Comparison of ENCODE assay signal across 24 cellular contexts in the genomic region with DNA sequence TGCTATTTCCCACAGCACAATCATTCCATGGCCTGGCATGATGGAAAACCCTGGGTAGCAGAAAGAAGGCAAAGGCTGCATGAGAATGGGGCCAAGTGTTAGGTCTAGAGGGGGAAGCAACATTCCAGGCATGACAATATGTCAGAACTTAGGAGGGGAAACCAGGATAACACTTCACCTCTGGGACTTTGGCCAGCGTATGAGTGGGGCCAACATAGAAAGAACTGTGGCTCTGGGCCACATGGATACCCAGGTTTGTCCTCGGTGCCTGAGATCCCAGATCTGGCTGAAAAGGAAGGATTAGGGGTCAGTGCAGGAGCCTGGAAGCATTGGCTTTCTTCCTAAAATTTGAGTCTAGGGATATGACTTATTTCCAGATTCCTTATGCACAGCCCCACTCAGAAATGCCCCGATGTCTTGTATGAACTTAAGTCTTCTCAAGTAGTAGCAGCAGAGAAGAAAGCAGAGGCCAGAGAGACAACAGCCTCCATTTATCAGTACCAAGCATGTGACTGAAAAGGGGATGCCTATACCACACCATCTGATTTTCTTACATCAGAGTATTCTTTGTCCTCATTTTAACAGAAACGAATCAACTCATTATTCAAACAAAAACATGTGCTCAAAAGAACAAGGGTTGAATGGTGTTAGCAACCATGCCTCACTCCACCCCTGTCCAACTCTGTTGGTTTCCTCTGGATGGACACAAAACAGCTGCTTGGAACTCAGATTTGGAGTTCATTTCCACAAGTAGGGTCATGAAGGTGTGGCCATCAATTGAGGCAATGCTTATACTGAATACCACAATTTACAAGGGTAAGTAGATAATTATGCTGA.
"Had no signal": no experiment of that assay in that cellular context is flagged by ENCODE, and none has a peak within 500 bp of the region (broad histone marks: within the 10 kb centered on the region; RNA-seq: fewer than 3 reads in every experiment).

No MANE protein-coding gene starts in this region.

- H3K4me3 ChIP-seq: ascending aorta, cardiac muscle cell, coronary artery, dorsolateral prefrontal cortex, pancreas, prostate gland, spleen, suprapubic skin, tibial artery had no signal

- DNase-seq: activated CD4-positive, alpha-beta T cell treated with anti-CD3 and anti-CD28 coated beads for 48 hours; activated CD4-positive, alpha-beta T cell treated with anti-CD3 and anti-CD28 coated beads, Interleukin-2, amount 50 U/mL, for 48 hours; activated CD8-positive, alpha-beta memory T cell treated with anti-CD3 and anti-CD28 coated beads for 24 hours; activated effector memory CD4-positive, alpha-beta T cell treated with anti-CD3 and anti-CD28 coated beads, Interleukin-2, amount 50 U/mL, for 16 hours; activated naive CD4-positive, alpha-beta T cell treated with anti-CD3 and anti-CD28 coated beads for 36 hours; activated naive CD8-positive, alpha-beta T cell treated with anti-CD3 and anti-CD28 coated beads for 36 hours; dorsolateral prefrontal cortex; effector memory CD4-positive, alpha-beta T cell; foreskin keratinocyte; mammary epithelial cell; naive B cell; nephron progenitor cell; pancreas; spleen; stimulated activated naive CD4-positive, alpha-beta T cell; T-helper 9 cell; tibial artery; WERI-Rb-1 had no signal

- ATAC-seq: activated CD4-positive, CD25-positive, alpha-beta regulatory T cell treated with anti-CD3 and anti-CD28 coated beads, Interleukin-2, amount 50 U/mL, for 24 hours; foreskin keratinocyte; pancreas had no signal

- H3K27ac ChIP-seq: ascending aorta, cardiac muscle cell, coronary artery, dorsolateral prefrontal cortex, foreskin keratinocyte, pancreas, prostate gland, spleen, suprapubic skin, tibial artery, WERI-Rb-1 had no signal

- H3K27me3 ChIP-seq: ascending aorta, cardiac muscle cell, dorsolateral prefrontal cortex, pancreas, spleen, suprapubic skin, tibial artery had no signal

- H3K4me1 ChIP-seq: foreskin keratinocyte had no signal

- H3K9me3 ChIP-seq: ascending aorta, pancreas, prostate gland, spleen, suprapubic skin, tibial artery had no signal

- H3K36me3 ChIP-seq: ascending aorta, cardiac muscle cell, pancreas, prostate gland, spleen, suprapubic skin, tibial artery, WERI-Rb-1 had no signal
